ENCODE assay signal across 7 cellular contexts in genomic region chr12:24423611-24424010, GRCh38.
"Had no signal": no experiment of that assay in that cellular context is flagged by ENCODE, and none has a peak within 500 bp of the region (broad histone marks: within the 10 kb centered on the region; RNA-seq: fewer than 3 reads in every experiment).

No MANE protein-coding gene starts in this region.

- DNase-seq: GM23248, GOT3, H9, HCEC 1CT, KBM-7 had no signal

- ATAC-seq: HepG2 had no signal

- H3K9ac ChIP-seq: GM23248, KMS-11 had no signal

- H3K4me2 ChIP-seq: KMS-11 had no signal

- H3K4me3 ChIP-seq: GM23248 had no signal

- H3K27ac ChIP-seq: GM23248, KMS-11 had no signal

- H2AFZ ChIP-seq: GM23248 had no signal
